ENCODE assay signal across 1 cellular context in the genomic region with DNA sequence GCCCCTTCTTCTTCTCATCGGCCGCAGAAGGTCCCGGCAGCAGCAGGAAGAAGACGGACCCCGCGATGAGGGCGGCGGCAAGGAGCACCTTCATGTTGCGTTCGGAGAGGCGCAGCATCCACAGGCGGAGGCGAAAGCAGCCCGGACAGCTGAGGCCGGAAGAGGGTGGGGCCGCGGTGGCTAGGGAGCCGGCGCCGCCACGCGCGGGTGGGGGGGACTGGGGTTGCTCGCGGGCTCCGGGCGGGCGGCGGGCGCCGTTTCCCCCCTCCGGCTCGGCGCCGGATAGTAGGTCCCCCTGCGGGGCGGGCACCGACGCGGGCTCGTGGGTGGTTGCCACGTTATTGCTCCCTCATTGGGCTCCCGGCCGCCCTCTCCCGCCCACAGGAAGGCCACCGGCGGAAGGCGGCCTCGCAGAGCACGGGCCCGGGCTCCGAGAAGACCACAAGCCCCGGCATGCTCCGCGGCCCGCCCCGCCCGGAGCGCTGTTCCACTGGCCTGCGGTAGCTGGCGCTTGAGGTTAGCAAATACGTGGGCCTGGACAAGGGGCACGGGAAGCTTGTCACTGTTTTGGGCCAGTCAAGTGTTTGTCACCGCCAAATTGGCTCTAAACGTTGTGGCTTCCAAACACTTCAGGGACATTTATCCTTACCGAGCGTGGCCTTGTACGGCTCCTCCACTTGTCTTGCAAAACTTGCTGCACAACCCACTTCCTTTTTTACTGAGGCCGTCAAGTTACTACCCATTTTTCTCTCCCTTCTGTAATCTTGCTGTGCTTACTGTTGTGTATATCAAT.
A peak's percentile ranks its signal among the peaks of the same experiment; 100 is the strongest.
TF ChIP-seq lines count a peak whose summit lies in the region.

Gene PPIB (minus strand): TSS at position 154 of the 793 bp plus-strand sequence. CDS start 36 bp downstream, at position 118.

TF ChIP-seq in HepG2, 621 proteins besides CTCF, POLR2A, EP300 and RAD21 (continued from another document and continues in another):
- TF ChIP-seq ZNF782 (CRISPR knock-in tag; IDR thresholded peaks at IDR 0.05; ENCODE audit: borderline replicate concordance) (0 out of 2 replicates have a peak, but pooled peaks have one; percentile 58), SOX5 (CRISPR knock-in tag; IDR thresholded peaks at IDR 0.05; ENCODE audit: borderline replicate concordance) (peak; percentile 35), ZFP41 (CRISPR knock-in tag; IDR thresholded peaks at IDR 0.05; ENCODE audit: borderline replicate concordance) (no peak), ZXDC (CRISPR knock-in tag; IDR thresholded peaks at IDR 0.05) (no peak), ATM (IDR thresholded peaks at IDR 0.05; ENCODE audit: borderline replicate concordance) (no peak), HINFP (CRISPR knock-in tag; IDR thresholded peaks at IDR 0.05; ENCODE audit: low read depth) (peak; percentile 24), MED13 (CRISPR knock-in tag; IDR thresholded peaks at IDR 0.05) (no peak; the same call in none of the 2 replicates), MEIS1 (CRISPR knock-in tag; IDR thresholded peaks at IDR 0.05; ENCODE audit: borderline replicate concordance) (no peak; the same call in 1 of the 2 replicates), UBTF (CRISPR knock-in tag; IDR thresholded peaks at IDR 0.05) (peak; percentile 70; the same call in 1 of the 2 replicates), ZNF264 (CRISPR knock-in tag; IDR thresholded peaks at IDR 0.05) (0 out of 2 replicates have a peak, but pooled peaks have one; percentile 17), MAFF (IDR thresholded peaks at IDR 0.05; ENCODE audit: low read depth, low read length) (no peak), ZNF691 (CRISPR knock-in tag; IDR thresholded peaks at IDR 0.05; ENCODE audit: borderline replicate concordance, low read depth) (no peak), CREBL2 (CRISPR knock-in tag; IDR thresholded peaks at IDR 0.05; ENCODE audit: borderline replicate concordance) (no peak), HNRNPUL1 (IDR thresholded peaks at IDR 0.05; ENCODE audit: low read depth, low read length) (no peak; the same call in 1 of the 2 replicates), CEBPZ (IDR thresholded peaks at IDR 0.05; ENCODE audit: low read length) (no peak), HMGXB4 (CRISPR knock-in tag; IDR thresholded peaks at IDR 0.05; ENCODE audit: borderline replicate concordance in 1 of 2, low read depth in 1 of 2) (peak; percentile 58 to 73; a peak in 3 of 4 replicates), ZNF407 (CRISPR knock-in tag; IDR thresholded peaks at IDR 0.05; ENCODE audit: not compliant biosample characterization) (peak; percentile 73), NCOR1 (IDR thresholded peaks at IDR 0.05; ENCODE audit: borderline replicate concordance, low read length) (no peak)
- TF ChIP-seq, protein P1, sequence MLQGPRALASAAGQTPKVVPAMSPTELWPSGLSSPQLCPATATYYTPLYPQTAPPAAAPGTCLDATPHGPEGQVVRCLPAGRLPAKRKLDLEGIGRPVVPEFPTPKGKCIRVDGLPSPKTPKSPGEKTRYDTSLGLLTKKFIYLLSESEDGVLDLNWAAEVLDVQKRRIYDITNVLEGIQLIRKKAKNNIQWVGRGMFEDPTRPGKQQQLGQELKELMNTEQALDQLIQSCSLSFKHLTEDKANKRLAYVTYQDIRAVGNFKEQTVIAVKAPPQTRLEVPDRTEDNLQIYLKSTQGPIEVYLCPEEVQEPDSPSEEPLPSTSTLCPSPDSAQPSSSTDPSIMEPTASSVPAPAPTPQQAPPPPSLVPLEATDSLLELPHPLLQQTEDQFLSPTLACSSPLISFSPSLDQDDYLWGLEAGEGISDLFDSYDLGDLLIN (CRISPR knock-in tag; IDR thresholded peaks at IDR 0.05; ENCODE audit: borderline replicate concordance), result no peak; the same call in 1 of the 2 replicates
- TF ChIP-seq, protein P2, sequence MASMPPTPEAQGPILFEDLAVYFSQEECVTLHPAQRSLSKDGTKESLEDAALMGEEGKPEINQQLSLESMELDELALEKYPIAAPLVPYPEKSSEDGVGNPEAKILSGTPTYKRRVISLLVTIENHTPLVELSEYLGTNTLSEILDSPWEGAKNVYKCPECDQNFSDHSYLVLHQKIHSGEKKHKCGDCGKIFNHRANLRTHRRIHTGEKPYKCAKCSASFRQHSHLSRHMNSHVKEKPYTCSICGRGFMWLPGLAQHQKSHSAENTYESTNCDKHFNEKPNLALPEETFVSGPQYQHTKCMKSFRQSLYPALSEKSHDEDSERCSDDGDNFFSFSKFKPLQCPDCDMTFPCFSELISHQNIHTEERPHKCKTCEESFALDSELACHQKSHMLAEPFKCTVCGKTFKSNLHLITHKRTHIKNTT (CRISPR knock-in tag; IDR thresholded peaks at IDR 0.05), result no peak
